ENCODE assay signal across 1 cellular context in the genomic region with DNA sequence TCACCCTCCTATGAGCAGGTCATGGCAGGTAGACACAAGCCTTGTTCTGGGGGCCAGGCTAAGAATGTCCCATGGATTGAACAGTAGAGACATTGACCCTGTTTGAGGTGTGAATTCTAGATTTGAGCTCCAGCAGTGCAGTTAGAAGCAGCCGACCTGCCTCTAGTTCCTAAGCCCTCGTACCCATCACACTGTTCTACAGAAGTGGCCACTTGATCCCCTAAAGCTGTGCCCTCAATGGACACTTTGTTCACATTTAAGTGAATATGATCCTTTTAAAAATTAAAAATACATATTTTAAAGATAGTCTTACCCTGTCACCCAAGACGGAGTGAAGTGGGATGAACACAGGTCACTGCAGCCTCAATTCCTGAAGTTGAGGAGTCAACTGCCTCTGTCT.
TF ChIP-seq lines count a peak whose summit lies in the region.

No MANE protein-coding gene starts in this region.

TF ChIP-seq in K562, 482 proteins besides CTCF, POLR2A, EP300 and RAD21 (continued from another document):
- TF ChIP-seq, protein P1, sequence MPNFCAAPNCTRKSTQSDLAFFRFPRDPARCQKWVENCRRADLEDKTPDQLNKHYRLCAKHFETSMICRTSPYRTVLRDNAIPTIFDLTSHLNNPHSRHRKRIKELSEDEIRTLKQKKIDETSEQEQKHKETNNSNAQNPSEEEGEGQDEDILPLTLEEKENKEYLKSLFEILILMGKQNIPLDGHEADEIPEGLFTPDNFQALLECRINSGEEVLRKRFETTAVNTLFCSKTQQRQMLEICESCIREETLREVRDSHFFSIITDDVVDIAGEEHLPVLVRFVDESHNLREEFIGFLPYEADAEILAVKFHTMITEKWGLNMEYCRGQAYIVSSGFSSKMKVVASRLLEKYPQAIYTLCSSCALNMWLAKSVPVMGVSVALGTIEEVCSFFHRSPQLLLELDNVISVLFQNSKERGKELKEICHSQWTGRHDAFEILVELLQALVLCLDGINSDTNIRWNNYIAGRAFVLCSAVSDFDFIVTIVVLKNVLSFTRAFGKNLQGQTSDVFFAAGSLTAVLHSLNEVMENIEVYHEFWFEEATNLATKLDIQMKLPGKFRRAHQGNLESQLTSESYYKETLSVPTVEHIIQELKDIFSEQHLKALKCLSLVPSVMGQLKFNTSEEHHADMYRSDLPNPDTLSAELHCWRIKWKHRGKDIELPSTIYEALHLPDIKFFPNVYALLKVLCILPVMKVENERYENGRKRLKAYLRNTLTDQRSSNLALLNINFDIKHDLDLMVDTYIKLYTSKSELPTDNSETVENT (CRISPR knock-in tag; IDR thresholded peaks at IDR 0.05), result no peak
TF ChIP-seq in K562: peak in this region for 10.
